Comparison of ENCODE assay signal across 2 cellular contexts in genomic region chr12:54395545-54395944, GRCh38.
A peak's percentile ranks its signal among the peaks of the same experiment; 100 is the strongest.
TF ChIP-seq lines count a peak whose summit lies in the region.

No MANE protein-coding gene starts in this region.

TF ChIP-seq in IMR-90, 13 proteins besides CTCF, POLR2A, EP300 and RAD21:
- TF ChIP-seq MAZ (IDR thresholded peaks at IDR 0.05; ENCODE audit: borderline replicate concordance, low read depth, low read length) (no peak), ELK1 (IDR thresholded peaks at IDR 0.05; ENCODE audit: borderline replicate concordance, low read depth, low read length) (no peak), RCOR1 (IDR thresholded peaks at IDR 0.05; ENCODE audit: insufficient replicate concordance, low read length) (no peak), NFE2L2 (IDR thresholded peaks at IDR 0.05; ENCODE audit: low read depth, low read length) (no peak), FOS (IDR thresholded peaks at IDR 0.05; ENCODE audit: low read depth, low read length) (no peak), CEBPB (IDR thresholded peaks at IDR 0.05; ENCODE audit: low read depth, low read length) (no peak), SMC3 (IDR thresholded peaks at IDR 0.05; ENCODE audit: low read depth, low read length) (no peak), RFX5 (IDR thresholded peaks at IDR 0.05; ENCODE audit: low read depth, low read length) (no peak), MXI1 (IDR thresholded peaks at IDR 0.05; ENCODE audit: borderline replicate concordance, low read depth, low read length) (no peak), BHLHE40 (IDR thresholded peaks at IDR 0.05; ENCODE audit: low read depth, low read length) (no peak), USF2 (IDR thresholded peaks at IDR 0.05; ENCODE audit: low read depth, low read length) (no peak), MAFK (IDR thresholded peaks at IDR 0.05; ENCODE audit: low read depth, low read length) (no peak), CHD1 (IDR thresholded peaks at IDR 0.05; ENCODE audit: low read depth, low read length) (no peak)
TF ChIP-seq in IMR-90: peak in this region for 0.

TF ChIP-seq in K562, 482 proteins besides CTCF, POLR2A, EP300 and RAD21:
- TF ChIP-seq RBFOX2 (IDR thresholded peaks at IDR 0.05; ENCODE audit: low read depth, low read length) = peak; percentile 26; the same call in 1 of the 2 replicates
- no peak for TF ChIP-seq ELF1 (tag; IDR thresholded peaks at IDR 0.05)
- no peak for TF ChIP-seq EZH2 (IDR thresholded peaks at IDR 0.05; ENCODE audit: borderline replicate concordance, low read depth, low read length)
- no peak for TF ChIP-seq ILF3 (IDR thresholded peaks at IDR 0.05; ENCODE audit: borderline replicate concordance)
